ENCODE assay signal across 16 cellular contexts in genomic region chr2:9297807-9298206, GRCh38.
"Had no signal": no experiment of that assay in that cellular context is flagged by ENCODE, and none has a peak within 500 bp of the region (broad histone marks: within the 10 kb centered on the region; RNA-seq: fewer than 3 reads in every experiment).

No MANE protein-coding gene starts in this region.

- DNase-seq: activated B cell treated with CpG ODN at 0.5 μM for 24 hours; activated CD4-positive, alpha-beta T cell treated with anti-CD3 and anti-CD28 coated beads, Interleukin-2, amount 10 ng/mL, durations not matched to agents 7 days and 5 days; activated effector memory CD4-positive, alpha-beta T cell treated with Interleukin-2 at 50 U/mL for 16 hours; activated T-cell treated with anti-CD3 and anti-CD28 coated beads, Interleukin-2, amount 50 U/mL, for 1 hour; aorta; colonic mucosa; effector CD8-positive, alpha-beta T cell; immature natural killer cell; pancreas; right cardiac atrium; Right ventricle myocardium superior; T-helper 17 cell; trophoblast cell had no signal

- H3K27me3 ChIP-seq: colonic mucosa, pancreas had no signal

- ATAC-seq: pancreas; right cardiac atrium; stimulated activated effector memory CD8-positive, alpha-beta T cell treated with anti-CD3 and anti-CD28 coated beads, Interleukin-12 subunit alpha, Interleukin-12 subunit beta, amount 100 ng/mL, for 72 hours; T-helper 17 cell had no signal

- H3K36me3 Mint-ChIP-seq: activated naive CD8-positive, alpha-beta T cell; immature natural killer cell; memory B cell; stimulated activated effector memory CD8-positive, alpha-beta T cell treated with anti-CD3 and anti-CD28 coated beads, Interleukin-12 subunit alpha, Interleukin-12 subunit beta, amount 100 ng/mL, for 72 hours had no signal

- H3K4me1 ChIP-seq: colonic mucosa had no signal

- H3K9me3 Mint-ChIP-seq: activated B cell treated with CpG ODN at 0.5 μM for 24 hours; activated CD4-positive, alpha-beta T cell treated with anti-CD3 and anti-CD28 coated beads, Interleukin-2, amount 10 ng/mL, durations not matched to agents 7 days and 5 days; immature natural killer cell; memory B cell; stimulated activated effector memory CD8-positive, alpha-beta T cell treated with anti-CD3 and anti-CD28 coated beads, Interleukin-12 subunit alpha, Interleukin-12 subunit beta, amount 100 ng/mL, for 72 hours had no signal

- H3K27ac ChIP-seq: colonic mucosa, pancreas had no signal

- H3K27me3 Mint-ChIP-seq: activated CD4-positive, alpha-beta T cell treated with anti-CD3 and anti-CD28 coated beads, Interleukin-2, amount 10 ng/mL, durations not matched to agents 7 days and 5 days had no signal

- H3K36me3 ChIP-seq: colonic mucosa had no signal

- H3K4me3 Mint-ChIP-seq: activated B cell treated with CpG ODN at 0.5 μM for 24 hours; activated CD4-positive, alpha-beta T cell treated with anti-CD3 and anti-CD28 coated beads, Interleukin-2, amount 10 ng/mL, durations not matched to agents 7 days and 5 days; activated naive CD8-positive, alpha-beta T cell; immature natural killer cell; memory B cell; stimulated activated effector memory CD8-positive, alpha-beta T cell treated with anti-CD3 and anti-CD28 coated beads, Interleukin-12 subunit alpha, Interleukin-12 subunit beta, amount 100 ng/mL, for 72 hours; T-helper 17 cell had no signal

- H3K4me3 ChIP-seq: colonic mucosa, pancreas had no signal

- H3K4me1 Mint-ChIP-seq: activated B cell treated with CpG ODN at 0.5 μM for 24 hours; activated CD4-positive, alpha-beta T cell treated with anti-CD3 and anti-CD28 coated beads, Interleukin-2, amount 10 ng/mL, durations not matched to agents 7 days and 5 days; immature natural killer cell; memory B cell; stimulated activated effector memory CD8-positive, alpha-beta T cell treated with anti-CD3 and anti-CD28 coated beads, Interleukin-12 subunit alpha, Interleukin-12 subunit beta, amount 100 ng/mL, for 72 hours had no signal

- H3K27ac Mint-ChIP-seq: activated B cell treated with CpG ODN at 0.5 μM for 24 hours; activated CD4-positive, alpha-beta T cell treated with anti-CD3 and anti-CD28 coated beads, Interleukin-2, amount 10 ng/mL, durations not matched to agents 7 days and 5 days; activated naive CD8-positive, alpha-beta T cell; immature natural killer cell; memory B cell; stimulated activated effector memory CD8-positive, alpha-beta T cell treated with anti-CD3 and anti-CD28 coated beads, Interleukin-12 subunit alpha, Interleukin-12 subunit beta, amount 100 ng/mL, for 72 hours; T-helper 17 cell had no signal

- H3K9me3 ChIP-seq: colonic mucosa, pancreas had no signal
